Comparison of ENCODE assay signal across 12 cellular contexts in the genomic region with DNA sequence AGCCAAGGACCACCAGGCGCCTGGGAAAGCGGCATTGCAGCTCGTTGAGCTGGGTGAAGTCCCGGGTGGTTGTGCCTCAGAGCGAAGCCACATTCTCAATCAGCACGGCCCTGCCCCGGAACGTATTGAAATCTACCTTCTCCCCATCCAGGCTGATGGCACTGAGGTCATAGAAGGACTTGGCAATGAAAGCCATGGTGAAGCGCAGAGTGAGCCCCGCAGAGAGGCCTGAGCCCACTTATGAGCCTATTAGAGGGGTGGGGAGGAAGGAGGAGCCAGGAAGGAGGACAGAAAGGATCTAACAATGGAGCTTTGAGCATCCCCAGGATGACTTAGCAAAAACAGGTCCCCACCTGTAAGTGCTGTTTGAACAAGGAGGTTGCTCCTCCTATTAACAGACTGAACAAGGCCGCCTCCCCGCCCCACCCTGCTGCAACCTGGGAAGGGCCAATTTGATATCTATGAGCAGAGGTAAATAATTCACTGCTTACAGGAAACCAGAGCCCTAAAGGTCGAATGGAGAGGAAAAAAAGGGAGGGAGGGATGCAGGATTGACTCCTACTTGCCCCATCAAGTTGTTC. TPM values are rescaled to one million over a fixed set of nuclear protein-coding genes. Genes with fewer than 3 reads are reported as not detected.
A peak's percentile ranks its signal among the peaks of the same experiment; 100 is the strongest.
DNase-seq lines count a peak whose midpoint lies in the region; ATAC-seq and TF ChIP-seq lines count a peak whose summit lies in the region.
"Had no signal": no experiment of that assay in that cellular context is flagged by ENCODE, and none has a peak within 500 bp of the region (broad histone marks: within the 10 kb centered on the region; RNA-seq: fewer than 3 reads in every experiment).

GPX2 (minus strand) TSS at position 215 of the 581 bp plus-strand sequence; CDS start at position 196, 19 bp downstream.

- H3K27me3 ChIP-seq in esophagus squamous epithelium: no peaks in the 10 kb centered on the region

- peaks cover 13 to 68% (median 16%) of the 10 kb centered on the region in 3 donors for H3K4me1 ChIP-seq in esophagus squamous epithelium

- no peaks in the 10 kb centered on the region for H3K27me3 Mint-ChIP-seq in activated naive CD4-positive, alpha-beta T cell treated with anti-CD3 and anti-CD28 coated beads, Interleukin-2, amount 10 ng/mL, durations not matched to agents 7 days and 5 days
- H3K27me3 Mint-ChIP-seq in activated naive CD4-positive, alpha-beta T cell treated with anti-CD3 and anti-CD28 coated beads for 36 hours (ENCODE audit: low read depth): no peaks in the 10 kb centered on the region
- no peaks in the 10 kb centered on the region for H3K27me3 Mint-ChIP-seq in type B pancreatic cell

- TF ChIP-seq CTCF in esophagus squamous epithelium (IDR thresholded peaks at IDR 0.05): no peak
- TF ChIP-seq CTCF in type B pancreatic cell (conservative IDR thresholded peaks at IDR 0.05): no peak

- no peak for ATAC-seq in GM18909 (IDR thresholded peaks at IDR 0.05; ENCODE audit: poor library complexity, unreplicated experiment)
- ATAC-seq: left ventricle myocardium superior had no signal

- CTCF ChIA-PET in activated naive CD4-positive, alpha-beta T cell treated with anti-CD3 and anti-CD28 coated beads, Interleukin-2, amount 10 ng/mL, durations not matched to agents 7 days and 5 days (lab: Charles Lee): interaction anchor here (1.4 kb wide), 1 partner anchor 119 kb away, joined by 4 read pairs; no protein-coding TSS in a partner anchor
- CTCF ChIA-PET in activated naive CD4-positive, alpha-beta T cell treated with anti-CD3 and anti-CD28 coated beads for 36 hours (lab: Charles Lee): no interaction called here

- peaks cover 0 to 58% (median 0%) of the 10 kb centered on the region in 3 donors for H3K36me3 ChIP-seq in esophagus squamous epithelium

- H3K4me1 Mint-ChIP-seq in activated naive CD4-positive, alpha-beta T cell treated with anti-CD3 and anti-CD28 coated beads, Interleukin-2, amount 10 ng/mL, durations not matched to agents 7 days and 5 days: peaks cover 43% of the 10 kb centered on the region
- H3K4me1 Mint-ChIP-seq in activated naive CD4-positive, alpha-beta T cell treated with anti-CD3 and anti-CD28 coated beads for 36 hours (ENCODE audit: low read depth): peaks cover 54% of the 10 kb centered on the region
- peaks cover 37% of the 10 kb centered on the region for H3K4me1 Mint-ChIP-seq in type B pancreatic cell (ENCODE audit: unreplicated experiment)

- peak within 1 kb of the TSS; percentile 55 to 89 (median 84) for H3K27ac ChIP-seq in esophagus squamous epithelium

- peaks cover 40% of the 10 kb centered on the region for H3K36me3 Mint-ChIP-seq in activated naive CD4-positive, alpha-beta T cell treated with anti-CD3 and anti-CD28 coated beads, Interleukin-2, amount 10 ng/mL, durations not matched to agents 7 days and 5 days
- H3K36me3 Mint-ChIP-seq in activated naive CD4-positive, alpha-beta T cell treated with anti-CD3 and anti-CD28 coated beads for 36 hours (ENCODE audit: low read depth): peaks cover 23% of the 10 kb centered on the region
- peaks cover 35% of the 10 kb centered on the region for H3K36me3 Mint-ChIP-seq in type B pancreatic cell

- peak within 1 kb of the TSS; percentile 24 for H3K27ac Mint-ChIP-seq in activated naive CD4-positive, alpha-beta T cell treated with anti-CD3 and anti-CD28 coated beads, Interleukin-2, amount 10 ng/mL, durations not matched to agents 7 days and 5 days
- no peak within 1 kb of the TSS for H3K27ac Mint-ChIP-seq in activated naive CD4-positive, alpha-beta T cell treated with anti-CD3 and anti-CD28 coated beads for 36 hours
- H3K27ac Mint-ChIP-seq in type B pancreatic cell: peak within 1 kb of the TSS; percentile 91

- intact Hi-C loops in activated naive CD4-positive, alpha-beta T cell treated with anti-CD3 and anti-CD28 coated beads for 36 hours (cut with micrococcal nuclease): no loop called here
- intact Hi-C loops in esophagus squamous epithelium (cut with DNase I): no loop called here

- peak in 2 of 4 donors; percentile 14 to 47 for TF ChIP-seq POLR2A in esophagus squamous epithelium (IDR thresholded peaks at IDR 0.05)

- H3K4me3 ChIP-seq in esophagus squamous epithelium: peak within 1 kb of the TSS; percentile 33 to 60 (median 48)

- H3K9me3 Mint-ChIP-seq in activated naive CD4-positive, alpha-beta T cell treated with anti-CD3 and anti-CD28 coated beads, Interleukin-2, amount 10 ng/mL, durations not matched to agents 7 days and 5 days: no peaks in the 10 kb centered on the region
- no peaks in the 10 kb centered on the region for H3K9me3 Mint-ChIP-seq in activated naive CD4-positive, alpha-beta T cell treated with anti-CD3 and anti-CD28 coated beads for 36 hours
- H3K9me3 Mint-ChIP-seq in type B pancreatic cell: no peaks in the 10 kb centered on the region

- WGBS in esophagus squamous epithelium, 2 donors: 31 to 39% methylated on average over 8 to 12 of the region's 13 CpGs

- H3K9me3 ChIP-seq in esophagus squamous epithelium: no peaks in the 10 kb centered on the region

- H3K4me3 Mint-ChIP-seq in activated naive CD4-positive, alpha-beta T cell treated with anti-CD3 and anti-CD28 coated beads, Interleukin-2, amount 10 ng/mL, durations not matched to agents 7 days and 5 days: no peak within 1 kb of the TSS
- H3K4me3 Mint-ChIP-seq in activated naive CD4-positive, alpha-beta T cell treated with anti-CD3 and anti-CD28 coated beads for 36 hours: no peak within 1 kb of the TSS
- H3K4me3 Mint-ChIP-seq in type B pancreatic cell: peak within 1 kb of the TSS; percentile 57

- no peak for DNase-seq in activated naive CD4-positive, alpha-beta T cell treated with anti-CD3 and anti-CD28 coated beads, Interleukin-2, amount 10 ng/mL, durations not matched to agents 7 days and 5 days
- DNase-seq in activated naive CD4-positive, alpha-beta T cell treated with anti-CD3 and anti-CD28 coated beads for 36 hours: no peak
- DNase-seq in NCI-H526 treated with DMSO at 0.1 percent for 48 hours (lab: John Stamatoyannopoulos, UW) (peak; percentile 61), esophagus squamous epithelium (lab: John Stamatoyannopoulos, UW) (no peak), type B pancreatic cell (ENCODE audit: extremely low spot score, unreplicated experiment) (no peak), 8988T (no peak), cerebellar nuclear complex (lab: John Stamatoyannopoulos, UW) (no peak)
- DNase-seq: activated CD4-positive, alpha-beta T cell treated with anti-CD3 and anti-CD28 coated beads for 48 hours; effector memory CD4-positive, alpha-beta T cell; left ventricle myocardium superior had no signal

RNA-seq across cellular contexts. Expression of gene GPX2, which starts in this region (rescaled TPM):
- total RNA-seq in activated naive CD4-positive, alpha-beta T cell treated with anti-CD3 and anti-CD28 coated beads for 36 hours: not detected
- total RNA-seq in esophagus squamous epithelium: 100 to 1,000 TPM in 3 of 4 donors, 10 to 100 TPM in 1; 97.1 to 273 (median 191) TPM
- 39.2 and 69.7 TPM in 2 replicates for total RNA-seq in type B pancreatic cell (ENCODE audit: low replicate concordance)
- total RNA-seq: left ventricle myocardium superior, NCI-H460 had no signal

Comparison
In these comparisons a context has a peak if more than half of its experiments do, and no peak if none do; other contexts are left out.
1. RNA of gene GPX2 (total RNA-seq): 97.1 to 273 TPM in esophagus squamous epithelium and 39.2 to 69.7 TPM in type B pancreatic cell; not detected in activated naive CD4-positive, alpha-beta T cell treated with anti-CD3 and anti-CD28 coated beads for 36 hours; every median in the first group is over 10 times any median in the second.